Comparison of ENCODE assay signal across 12 cellular contexts in the genomic region with DNA sequence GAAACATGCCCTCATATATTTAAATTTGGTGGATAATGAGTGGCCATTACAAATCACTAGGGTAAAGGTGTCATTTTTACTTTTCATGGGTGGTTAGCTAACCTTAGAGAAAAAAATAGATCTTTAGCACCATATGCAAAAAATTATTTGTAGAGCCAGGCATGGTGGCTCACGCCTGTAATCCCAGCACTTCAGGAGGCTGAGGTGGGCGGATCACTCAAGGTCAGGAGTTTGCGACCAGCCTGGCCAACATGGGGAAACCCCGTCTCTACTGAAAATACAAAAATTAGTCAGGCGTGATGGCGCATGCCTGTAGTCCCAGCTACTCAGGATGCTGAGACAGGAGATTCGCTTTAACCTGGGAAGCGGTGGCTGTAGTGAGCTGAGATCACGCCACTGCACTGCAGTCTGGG. TPM values are rescaled to one million over a fixed set of nuclear protein-coding genes. Genes with fewer than 3 reads are reported as not detected.
DNase-seq lines count a peak whose midpoint lies in the region; ATAC-seq, FAIRE-seq and TF ChIP-seq lines count a peak whose summit lies in the region.
"Not testable (repeated sequence)": the region's sequence is repeated elsewhere in the genome, so short reads cannot be mapped to it uniquely, and the experiment has no call there.
"Had no signal": no experiment of that assay in that cellular context is flagged by ENCODE, and none has a peak within 500 bp of the region (broad histone marks: within the 10 kb centered on the region; RNA-seq: fewer than 3 reads in every experiment).

No MANE protein-coding gene starts in this region.

- H3F3A ChIP-seq in SU-DHL-6 (ENCODE audit: insufficient read depth): not testable (repeated sequence)

- not testable (repeated sequence) for TF ChIP-seq POLR2A in GM12891 (IDR thresholded peaks at IDR 0.05; ENCODE audit: low read depth, low read length)

- H3K27me3 Mint-ChIP-seq in activated T-helper 2 cell treated with anti-CD3 and anti-CD28 coated beads, Interferon-gamma antibody, Interleukin-2, Interleukin-4, amounts not matched to agents 10 μg/mL and 5 μg/mL and 100 μg/mL, durations not matched to agents 14 hours and 24 hours and 36 hours (ENCODE audit: low read depth); stimulated activated naive B cell treated with anti-CD40 and anti-IgM and Interleukin-4, amounts not matched to agents 10 μg/mL and 1 μg/mL and 100 μg/mL, for 72 hours: not testable (repeated sequence)

- H3K9me3 Mint-ChIP-seq in activated T-helper 2 cell treated with anti-CD3 and anti-CD28 coated beads, Interferon-gamma antibody, Interleukin-2, Interleukin-4, amounts not matched to agents 10 μg/mL and 5 μg/mL and 100 μg/mL, durations not matched to agents 14 hours and 24 hours and 36 hours; stimulated activated naive B cell treated with anti-CD40 and anti-IgM and Interleukin-4, amounts not matched to agents 10 μg/mL and 1 μg/mL and 100 μg/mL, for 72 hours: not testable (repeated sequence)

- H3K4me2 ChIP-seq in SU-DHL-6 (ENCODE audit: low read depth, low read length, poor library complexity, severe bottlenecking): peak overlapping the region; percentile 26

- H3K4me3 Mint-ChIP-seq in activated T-helper 2 cell treated with anti-CD3 and anti-CD28 coated beads, Interferon-gamma antibody, Interleukin-2, Interleukin-4, amounts not matched to agents 10 μg/mL and 5 μg/mL and 100 μg/mL, durations not matched to agents 14 hours and 24 hours and 36 hours (ENCODE audit: low read depth): not testable (repeated sequence)
- peak overlapping the region; percentile 40 to 61 for H3K4me3 Mint-ChIP-seq in stimulated activated naive B cell treated with anti-CD40 and anti-IgM and Interleukin-4, amounts not matched to agents 10 μg/mL and 1 μg/mL and 100 μg/mL, for 72 hours

- peaks cover 18% of the 10 kb centered on the region for H3K36me3 Mint-ChIP-seq in activated T-helper 2 cell treated with anti-CD3 and anti-CD28 coated beads, Interferon-gamma antibody, Interleukin-2, Interleukin-4, amounts not matched to agents 10 μg/mL and 5 μg/mL and 100 μg/mL, durations not matched to agents 14 hours and 24 hours and 36 hours (ENCODE audit: low read depth)
- peaks cover 13 to 15% of the 10 kb centered on the region in 2 donors for H3K36me3 Mint-ChIP-seq in stimulated activated naive B cell treated with anti-CD40 and anti-IgM and Interleukin-4, amounts not matched to agents 10 μg/mL and 1 μg/mL and 100 μg/mL, for 72 hours

- not testable (repeated sequence) for H3K9me2 ChIP-seq in SU-DHL-6 (replicated peaks; ENCODE audit: insufficient read depth, low read length)

- H4K20me1 ChIP-seq in SU-DHL-6 (ENCODE audit: low read depth, low read length): peaks cover 15% of the 10 kb centered on the region

- H3K4me3 ChIP-seq in SU-DHL-6 (ENCODE audit: insufficient read depth, low read length, poor library complexity, severe bottlenecking); mucosa of descending colon: not testable (repeated sequence)

- not testable (repeated sequence) for H3K36me3 ChIP-seq in SU-DHL-6 (ENCODE audit: low read length); mucosa of descending colon (ENCODE audit: low read depth)

- H3K9ac ChIP-seq in SU-DHL-6 (ENCODE audit: low read length): not testable (repeated sequence)

- H3K27me3 ChIP-seq in SU-DHL-6 (ENCODE audit: low read length): not testable (repeated sequence)

- FAIRE-seq in GM12891 (lab: Jason Lieb, UNC): peak; percentile 87

- not testable (repeated sequence) for H3K4me1 ChIP-seq in mucosa of descending colon (ENCODE audit: low read depth)

- H3K79me2 ChIP-seq in SU-DHL-6 (ENCODE audit: insufficient read depth, low read length): peaks cover 13% of the 10 kb centered on the region; the same call in 1 of the 2 replicates

- not testable (repeated sequence) for DNase-seq in GM12891 (ENCODE audit: insufficient read length, low spot score); activated T-helper 2 cell treated with anti-CD3 and anti-CD28 coated beads, Interferon-gamma antibody, Interleukin-2, Interleukin-4, amounts not matched to agents 10 μg/mL and 5 μg/mL and 100 μg/mL, durations not matched to agents 14 hours and 24 hours and 36 hours (ENCODE audit: low spot score); mucosa of descending colon
- peak; percentile 52 for DNase-seq in stimulated activated naive B cell treated with anti-CD40 and anti-IgM and Interleukin-4, amounts not matched to agents 10 μg/mL and 1 μg/mL and 100 μg/mL, for 72 hours

- H2AFZ ChIP-seq in SU-DHL-6 (ENCODE audit: low read depth, low read length, severe bottlenecking): not testable (repeated sequence)

- intact Hi-C loops in activated T-helper 2 cell treated with anti-CD3 and anti-CD28 coated beads, Interferon-gamma antibody, Interleukin-2, Interleukin-4, amounts not matched to agents 10 μg/mL and 5 μg/mL and 100 μg/mL, durations not matched to agents 14 hours and 24 hours and 36 hours (cut with micrococcal nuclease); mucosa of descending colon (cut with DNase I, micrococcal nuclease): not testable (repeated sequence)

- not testable (repeated sequence) for TF ChIP-seq CTCF in SU-DHL-6 (IDR thresholded peaks at IDR 0.05; ENCODE audit: insufficient read depth, low read length, poor library complexity, severe bottlenecking); mucosa of descending colon (IDR thresholded peaks at IDR 0.05)

- H3K27ac ChIP-seq in SU-DHL-6 (ENCODE audit: low read depth, low read length): not testable (repeated sequence)

- H3K27ac Mint-ChIP-seq in activated T-helper 2 cell treated with anti-CD3 and anti-CD28 coated beads, Interferon-gamma antibody, Interleukin-2, Interleukin-4, amounts not matched to agents 10 μg/mL and 5 μg/mL and 100 μg/mL, durations not matched to agents 14 hours and 24 hours and 36 hours: peak overlapping the region; percentile 12
- peak overlapping the region; percentile 92 for H3K27ac Mint-ChIP-seq in stimulated activated naive B cell treated with anti-CD40 and anti-IgM and Interleukin-4, amounts not matched to agents 10 μg/mL and 1 μg/mL and 100 μg/mL, for 72 hours

- peaks cover 16% of the 10 kb centered on the region for H3K4me1 Mint-ChIP-seq in activated T-helper 2 cell treated with anti-CD3 and anti-CD28 coated beads, Interferon-gamma antibody, Interleukin-2, Interleukin-4, amounts not matched to agents 10 μg/mL and 5 μg/mL and 100 μg/mL, durations not matched to agents 14 hours and 24 hours and 36 hours (ENCODE audit: low read depth)
- peaks cover 25 to 39% of the 10 kb centered on the region in 2 donors for H3K4me1 Mint-ChIP-seq in stimulated activated naive B cell treated with anti-CD40 and anti-IgM and Interleukin-4, amounts not matched to agents 10 μg/mL and 1 μg/mL and 100 μg/mL, for 72 hours

- not testable (repeated sequence) for H3K9me3 ChIP-seq in SU-DHL-6 (ENCODE audit: insufficient read depth, low read length); mucosa of descending colon

- ATAC-seq in GM19328 (IDR thresholded peaks at IDR 0.05; ENCODE audit: unreplicated experiment) (peak; percentile 58), HG02610 (IDR thresholded peaks at IDR 0.05; ENCODE audit: unreplicated experiment) (peak; percentile 70), HG03378 (IDR thresholded peaks at IDR 0.05; ENCODE audit: unreplicated experiment) (peak; percentile 57), mucosa of descending colon (peak; percentile 25)
- ATAC-seq in stimulated activated naive B cell treated with anti-CD40 and anti-IgM and Interleukin-4, amounts not matched to agents 10 μg/mL and 1 μg/mL and 100 μg/mL, for 72 hours (replicated peaks): peak; percentile 84

TF ChIP-seq in GM12891, 5 proteins besides CTCF, POLR2A, EP300 and RAD21:
- peak; percentile 55 for TF ChIP-seq PAX5 (IDR thresholded peaks at IDR 0.05; ENCODE audit: insufficient read depth, low read length, severe bottlenecking)

RNA-seq across cellular contexts. Expression of a gene that starts 19.5 kb away (rescaled TPM):
- 3.2 TPM for polyA plus RNA-seq in GM12891 (2012; ENCODE audit: low read depth, missing spikeins)
- total RNA-seq in activated T-helper 2 cell treated with anti-CD3 and anti-CD28 coated beads, Interferon-gamma antibody, Interleukin-2, Interleukin-4, amounts not matched to agents 10 μg/mL and 5 μg/mL and 100 μg/mL, durations not matched to agents 14 hours and 24 hours and 36 hours: 14.3 and 14.4 TPM in 2 replicates
- total RNA-seq in mucosa of descending colon: 10 to 100 TPM; 12.5 to 22.0 (median 14.0) TPM

RNA-seq across cellular contexts. Expression of a gene that starts 37.0 kb away (rescaled TPM):
- not detected for polyA plus RNA-seq in GM12891 (2012; ENCODE audit: low read depth, missing spikeins)
- total RNA-seq in activated T-helper 2 cell treated with anti-CD3 and anti-CD28 coated beads, Interferon-gamma antibody, Interleukin-2, Interleukin-4, amounts not matched to agents 10 μg/mL and 5 μg/mL and 100 μg/mL, durations not matched to agents 14 hours and 24 hours and 36 hours: not detected in 2 replicates
- total RNA-seq in mucosa of descending colon: 10 to 100 TPM in 2 of 3 donors, not detected in 1; 41.2 to 52.2 TPM
- total RNA-seq: cerebellum, suprapubic skin had no signal
- polyA plus RNA-seq: keratinocyte, SK-N-SH had no signal

Comparison
In these comparisons a context has a peak if more than half of its experiments do, and no peak if none do; other contexts are left out.
1. ATAC-seq: peak in every context shown above with its lines; median percentile 84 in stimulated activated naive B cell treated with anti-CD40 and anti-IgM and Interleukin-4, amounts not matched to agents 10 μg/mL and 1 μg/mL and 100 μg/mL, for 72 hours; 70 in HG02610; 58 in GM19328; 57 in HG03378; 25 in mucosa of descending colon.